In genomic region chr19:13152854-13153626, GRCh38 we compare ENCODE assay signal across 8 cellular contexts. TPM values are rescaled to one million over a fixed set of nuclear protein-coding genes. Genes with fewer than 3 reads are reported as not detected.
DNase-seq lines count a peak whose midpoint lies in the region; ATAC-seq and TF ChIP-seq lines count a peak whose summit lies in the region.

No MANE protein-coding gene starts in this region.

- POLR2A ChIA-PET in CD4-positive, alpha-beta T cell (lab: Charles Lee) = interaction anchor here (0.6 to 6.8 kb wide), 37 partner anchors 13 to 635 kb away, joined by 3 to 487 read pairs (median 5); partner anchors contain the start of genes GCDH, JUNB and NACC1

- 0% methylated on average over 69 to 74 of the region's 74 CpGs for WGBS in esophagus, 2 donors

- H3K4me1 ChIP-seq in Peyer's patch (peaks cover 0 to 37% (median 13%) of the 10 kb centered on the region in 4 donors), esophagus (ENCODE audit: control insufficient read depth in 2 of 2, insufficient read depth in 2 of 2, low read length in 1 of 2) (peaks cover 0 to 6% of the 10 kb centered on the region in 2 donors), muscle layer of colon (ENCODE audit: insufficient read depth, low read length) (peaks cover 13% of the 10 kb centered on the region)

- H3K27ac Mint-ChIP-seq in CD4-positive, alpha-beta T cell = peak overlapping the region; percentile 98

- TF ChIP-seq CTCF in CD4-positive, alpha-beta T cell (IDR thresholded peaks at IDR 0.05) = peak; percentile 27
- peak in 4 of 6 experiments; percentile 2 to 18 (median 10) for TF ChIP-seq CTCF in Peyer's patch (IDR thresholded peaks at IDR 0.05)

- peaks cover 60% of the 10 kb centered on the region for H3K36me3 Mint-ChIP-seq in CD4-positive, alpha-beta T cell (ENCODE audit: low read depth)

- peak; percentile 24 for ATAC-seq in CD4-positive, alpha-beta T cell (ENCODE audit: poor library complexity)
- peak; percentile 30 for ATAC-seq in GM21447 (IDR thresholded peaks at IDR 0.05; ENCODE audit: unreplicated experiment)

- CTCF ChIA-PET in CD4-positive, alpha-beta T cell (lab: Charles Lee) = interaction anchor here (1.0 to 1.9 kb wide), 6 partner anchors 14 to 984 kb away, joined by 4 to 8 read pairs (median 5); partner anchors contain the start of gene ASF1B

- H3K27me3 Mint-ChIP-seq in CD4-positive, alpha-beta T cell = peaks cover 8% of the 10 kb centered on the region

- intact Hi-C loops in CD4-positive, alpha-beta T cell (cut with DNase I, micrococcal nuclease) = loop anchor here (1.0 to 10.0 kb wide), 8 partner anchors 14 to 692 kb away; no protein-coding TSS in a partner anchor

- peak overlapping the region; percentile 72 to 93 (median 88) for H3K4me3 ChIP-seq in Peyer's patch
- H3K4me3 ChIP-seq in esophagus (ENCODE audit: low read depth in 1 of 2, low read length in 2 of 2) = peak overlapping the region; percentile 91 to 98
- H3K4me3 ChIP-seq in muscle layer of colon (ENCODE audit: low read depth in 1 of 2, low read length in 2 of 2) = peak overlapping the region; percentile 53 to 89

- peak overlapping the region; percentile 99 for H3K4me3 Mint-ChIP-seq in CD4-positive, alpha-beta T cell

- peak overlapping the region; percentile 97 for H3K9ac ChIP-seq in muscle layer of colon (ENCODE audit: low read length)

- no peaks in the 10 kb centered on the region for H3K27me3 ChIP-seq in CD4-positive, alpha-beta T cell (ENCODE audit: control insufficient read depth, insufficient read depth, low read length)
- H3K27me3 ChIP-seq in Peyer's patch (no peaks in the 10 kb centered on the region), esophagus (ENCODE audit: control insufficient read depth in 1 of 2, insufficient read depth in 2 of 2, low read length in 2 of 2) (no peaks in the 10 kb centered on the region), muscle layer of colon (ENCODE audit: control insufficient read depth in 1 of 2, insufficient read depth in 2 of 2, low read length in 2 of 2) (no peaks in the 10 kb centered on the region)

- DNase-seq in CD4-positive, alpha-beta T cell = peak; percentile 93 to 100 (median 98)
- DNase-seq in Kasumi-1 (lab: John Stamatoyannopoulos, UW) (peak; percentile 90), Peyer's patch (peak; percentile 97 to 98 (median 97))
- DNase-seq in activated T-cell treated with anti-CD3 and anti-CD28 coated beads, Interleukin-2, amount 50 U/mL, for 48 hours = peak; percentile 99 to 100
- peak; percentile 95 to 98 for DNase-seq in stimulated activated CD8-positive, alpha-beta memory T cell treated with anti-CD3 and anti-CD28 coated beads, Interleukin-7, amount 100 ng/mL, for 1 hour (ENCODE audit: low read depth in 2 of 2)

- no peaks in the 10 kb centered on the region for H3K9me3 Mint-ChIP-seq in CD4-positive, alpha-beta T cell

- peak overlapping the region; percentile 97 for H3K27ac ChIP-seq in CD4-positive, alpha-beta T cell (ENCODE audit: low read depth, low read length)
- H3K27ac ChIP-seq in Peyer's patch = peak overlapping the region; percentile 94 to 99 (median 98)
- peak overlapping the region; percentile 97 to 99 for H3K27ac ChIP-seq in esophagus (ENCODE audit: low read depth in 2 of 2, low read length in 1 of 2)
- peak overlapping the region; percentile 97 for H3K27ac ChIP-seq in muscle layer of colon (ENCODE audit: low read depth, low read length)

- TF ChIP-seq POLR2A in Peyer's patch (IDR thresholded peaks at IDR 0.05) = peak; percentile 100

- H3K9me3 ChIP-seq in CD4-positive, alpha-beta T cell (ENCODE audit: control insufficient read depth, low read length) = no peaks in the 10 kb centered on the region
- H3K9me3 ChIP-seq in Peyer's patch (no peaks in the 10 kb centered on the region), esophagus (ENCODE audit: control insufficient read depth in 2 of 2, insufficient read depth in 1 of 2, low read depth in 1 of 2, low read length in 1 of 2) (no peaks in the 10 kb centered on the region), muscle layer of colon (ENCODE audit: low read length) (no peaks in the 10 kb centered on the region)

- no peaks in the 10 kb centered on the region for H3K36me3 ChIP-seq in Peyer's patch
- H3K36me3 ChIP-seq in esophagus (ENCODE audit: control insufficient read depth in 2 of 2, insufficient read depth in 2 of 2, low read length in 1 of 2) = no peaks in the 10 kb centered on the region
- H3K36me3 ChIP-seq in muscle layer of colon (ENCODE audit: insufficient read depth, low read length) = no peaks in the 10 kb centered on the region

- H3K4me1 Mint-ChIP-seq in CD4-positive, alpha-beta T cell (ENCODE audit: low read depth) = peaks cover 53% of the 10 kb centered on the region

RNA-seq across cellular contexts. Expression of gene IER2, which starts 2.8 kb away (rescaled TPM):
- total RNA-seq in CD4-positive, alpha-beta T cell = 100 to 1,000 TPM; 254 to 255 TPM
- total RNA-seq in Peyer's patch = 100 to 1,000 TPM in 1 of 4 donors, 10 to 100 TPM in 3; 72.2 to 229 (median 85.6) TPM
- 100 to 1,000 TPM in 1 of 2 donors, 10 to 100 TPM in 1; 52.1 to 101 TPM for polyA plus RNA-seq in esophagus

RNA-seq across cellular contexts. Expression of gene STX10, which starts 2.9 kb away (rescaled TPM):
- 10 to 100 TPM; 40.9 to 43.9 TPM for total RNA-seq in CD4-positive, alpha-beta T cell
- 100 to 1,000 TPM in 2 of 4 donors, 10 to 100 TPM in 2; 78.1 to 199 (median 107) TPM for total RNA-seq in Peyer's patch
- polyA plus RNA-seq in esophagus = 10 to 100 TPM; 75.1 to 76.0 TPM

RNA-seq across cellular contexts. Expression of gene NACC1, which starts 35.0 kb away (rescaled TPM):
- 10 to 100 TPM; 13.0 to 13.5 TPM for total RNA-seq in CD4-positive, alpha-beta T cell
- total RNA-seq in Peyer's patch = 10 to 100 TPM; 21.5 to 48.0 (median 37.1) TPM
- polyA plus RNA-seq in esophagus = 10 to 100 TPM; 19.5 to 39.4 TPM

RNA-seq across cellular contexts. Expression of gene TRMT1, which starts 36.5 kb away (rescaled TPM):
- 10 to 100 TPM; 60.5 to 63.4 TPM for total RNA-seq in CD4-positive, alpha-beta T cell
- total RNA-seq in Peyer's patch = 10 to 100 TPM; 27.1 to 71.8 (median 28.3) TPM
- 10 to 100 TPM; 34.0 to 59.5 TPM for polyA plus RNA-seq in esophagus

RNA-seq across cellular contexts. Expression of gene LYL1, which starts 50.4 kb away (rescaled TPM):
- 1 to 10 TPM; 1.9 to 2.1 TPM for total RNA-seq in CD4-positive, alpha-beta T cell
- 10 to 100 TPM in 1 of 4 donors, 1 to 10 TPM in 3; 1.2 to 21.5 (median 4.9) TPM for total RNA-seq in Peyer's patch
- polyA plus RNA-seq in esophagus = 1 to 10 TPM; 1.5 to 1.9 TPM

Comparison
In these comparisons a context has a peak if more than half of its experiments do, and no peak if none do; other contexts are left out.
1. Peak in every context shown above with its lines: DNase-seq, ATAC-seq, H3K4me3 ChIP-seq and H3K27ac ChIP-seq.